In the genomic region with DNA sequence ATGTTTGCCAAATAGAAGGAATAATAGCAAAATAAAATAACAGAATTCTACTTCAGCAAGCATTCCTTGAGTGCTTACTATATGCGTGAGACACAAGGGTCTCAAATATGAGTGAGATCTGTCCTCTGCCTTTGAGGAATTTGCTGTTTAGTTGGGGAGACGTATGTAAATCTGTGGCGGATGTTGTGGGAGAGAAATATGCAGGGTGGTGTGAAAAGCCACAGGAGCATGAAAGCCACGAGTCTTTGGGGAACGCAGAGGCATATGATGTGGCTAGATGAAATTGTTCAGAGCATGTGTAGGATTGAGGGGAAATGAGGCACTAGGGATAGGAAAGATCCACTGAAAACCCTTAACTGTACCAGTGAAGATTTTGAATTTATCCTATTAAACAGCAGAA, we compare ENCODE assay signal across 22 cellular contexts.
DNase-seq lines count a peak whose midpoint lies in the region; ATAC-seq and TF ChIP-seq lines count a peak whose summit lies in the region.
"Had no signal": no experiment of that assay in that cellular context is flagged by ENCODE, and none has a peak within 500 bp of the region (broad histone marks: within the 10 kb centered on the region; RNA-seq: fewer than 3 reads in every experiment).

No MANE protein-coding gene starts in this region.

- no peak overlapping the region for H3K4me3 Mint-ChIP-seq in progenitor cell of endocrine pancreas (ENCODE audit: low read depth)
- no peak overlapping the region for H3K4me3 Mint-ChIP-seq in stimulated activated naive CD8-positive, alpha-beta T cell treated with anti-CD3 and anti-CD28 coated beads, Interleukin-15, amount 100 ng/mL, for 72 hours
- H3K4me3 Mint-ChIP-seq in activated CD4-positive, alpha-beta T cell treated with anti-CD3 and anti-CD28 coated beads, Interleukin-2, amount 10 ng/mL, durations not matched to agents 24 days and 14 days, result no peak overlapping the region
- H3K4me3 Mint-ChIP-seq: activated CD4-positive, alpha-beta T cell treated with anti-CD3 and anti-CD28 coated beads, Interleukin-2, amount 10 ng/mL, durations not matched to agents 7 days and 5 days; central memory CD8-positive, alpha-beta T cell had no signal

- H3K36me3 Mint-ChIP-seq in progenitor cell of endocrine pancreas (ENCODE audit: insufficient read depth), result peaks cover 41% of the 10 kb centered on the region
- H3K36me3 Mint-ChIP-seq in activated CD4-positive, alpha-beta T cell treated with anti-CD3 and anti-CD28 coated beads, Interleukin-2, amount 10 ng/mL, durations not matched to agents 24 days and 14 days (ENCODE audit: low read depth), result no peaks in the 10 kb centered on the region
- H3K36me3 Mint-ChIP-seq: immature natural killer cell had no signal

- no peaks in the 10 kb centered on the region for H3K27me3 Mint-ChIP-seq in progenitor cell of endocrine pancreas
- H3K27me3 Mint-ChIP-seq in stimulated activated naive CD8-positive, alpha-beta T cell treated with anti-CD3 and anti-CD28 coated beads, Interleukin-15, amount 100 ng/mL, for 72 hours, result no peaks in the 10 kb centered on the region
- H3K27me3 Mint-ChIP-seq in activated CD4-positive, alpha-beta T cell treated with anti-CD3 and anti-CD28 coated beads, Interleukin-2, amount 10 ng/mL, durations not matched to agents 24 days and 14 days, result no peaks in the 10 kb centered on the region
- H3K27me3 Mint-ChIP-seq: activated CD4-positive, alpha-beta T cell treated with anti-CD3 and anti-CD28 coated beads, Interleukin-2, amount 10 ng/mL, durations not matched to agents 7 days and 5 days; central memory CD8-positive, alpha-beta T cell had no signal

- H3K4me1 Mint-ChIP-seq in progenitor cell of endocrine pancreas (ENCODE audit: low read depth), result peaks cover 15% of the 10 kb centered on the region
- no peaks in the 10 kb centered on the region for H3K4me1 Mint-ChIP-seq in stimulated activated naive CD8-positive, alpha-beta T cell treated with anti-CD3 and anti-CD28 coated beads, Interleukin-15, amount 100 ng/mL, for 72 hours
- H3K4me1 Mint-ChIP-seq in activated CD4-positive, alpha-beta T cell treated with anti-CD3 and anti-CD28 coated beads, Interleukin-2, amount 10 ng/mL, durations not matched to agents 24 days and 14 days, result no peaks in the 10 kb centered on the region
- H3K4me1 Mint-ChIP-seq: activated CD4-positive, alpha-beta T cell treated with anti-CD3 and anti-CD28 coated beads, Interleukin-2, amount 10 ng/mL, durations not matched to agents 7 days and 5 days; central memory CD8-positive, alpha-beta T cell had no signal

- intact Hi-C loops in activated CD4-positive, alpha-beta T cell treated with anti-CD3 and anti-CD28 coated beads, Interleukin-2, amount 10 ng/mL, durations not matched to agents 24 days and 14 days (cut with micrococcal nuclease), result no loop called here

- peak overlapping the region; percentile 36 for H3K27ac Mint-ChIP-seq in progenitor cell of endocrine pancreas
- H3K27ac Mint-ChIP-seq in stimulated activated naive CD8-positive, alpha-beta T cell treated with anti-CD3 and anti-CD28 coated beads, Interleukin-15, amount 100 ng/mL, for 72 hours, result no peak overlapping the region
- H3K27ac Mint-ChIP-seq in activated CD4-positive, alpha-beta T cell treated with anti-CD3 and anti-CD28 coated beads, Interleukin-2, amount 10 ng/mL, durations not matched to agents 24 days and 14 days, result no peak overlapping the region
- H3K27ac Mint-ChIP-seq: activated CD4-positive, alpha-beta T cell treated with anti-CD3 and anti-CD28 coated beads, Interleukin-2, amount 10 ng/mL, durations not matched to agents 7 days and 5 days; immature natural killer cell had no signal

- H3K27ac ChIP-seq in coronary artery, result peak overlapping the region; percentile 33 to 34

- ATAC-seq in GM18502 (IDR thresholded peaks at IDR 0.05; ENCODE audit: poor library complexity, unreplicated experiment), result peak; percentile 75
- no peak for ATAC-seq in stimulated activated naive CD8-positive, alpha-beta T cell treated with anti-CD3 and anti-CD28 coated beads, Interleukin-15, amount 100 ng/mL, for 72 hours
- no peak for ATAC-seq in GM21528 (IDR thresholded peaks at IDR 0.05; ENCODE audit: low FRiP score, unreplicated experiment)
- ATAC-seq: PC-3, SK-N-SH treated with all-trans-retinoic acid at 6 μM for 48 hours had no signal

- TF ChIP-seq CTCF in coronary artery (IDR thresholded peaks at IDR 0.05), result no peak
- no peak for TF ChIP-seq CTCF in progenitor cell of endocrine pancreas (IDR thresholded peaks at IDR 0.05; ENCODE audit: unreplicated experiment)

- no peaks in the 10 kb centered on the region for H3K9me3 Mint-ChIP-seq in progenitor cell of endocrine pancreas (ENCODE audit: low read depth)
- no peaks in the 10 kb centered on the region for H3K9me3 Mint-ChIP-seq in stimulated activated naive CD8-positive, alpha-beta T cell treated with anti-CD3 and anti-CD28 coated beads, Interleukin-15, amount 100 ng/mL, for 72 hours
- no peaks in the 10 kb centered on the region for H3K9me3 Mint-ChIP-seq in activated CD4-positive, alpha-beta T cell treated with anti-CD3 and anti-CD28 coated beads, Interleukin-2, amount 10 ng/mL, durations not matched to agents 24 days and 14 days
- H3K9me3 Mint-ChIP-seq: activated CD4-positive, alpha-beta T cell treated with anti-CD3 and anti-CD28 coated beads, Interleukin-2, amount 10 ng/mL, durations not matched to agents 7 days and 5 days; central memory CD8-positive, alpha-beta T cell; immature natural killer cell had no signal

- no peak overlapping the region for H3K4me3 ChIP-seq in coronary artery
- H3K4me3 ChIP-seq: upper lobe of left lung had no signal

- DNase-seq in M059J (ENCODE audit: low read depth) (peak; percentile 18), coronary artery (ENCODE audit: low spot score) (no peak), progenitor cell of endocrine pancreas (ENCODE audit: low spot score, unreplicated experiment) (no peak)
- DNase-seq in stimulated activated naive CD8-positive, alpha-beta T cell treated with anti-CD3 and anti-CD28 coated beads, Interleukin-15, amount 100 ng/mL, for 72 hours, result no peak
- DNase-seq in stimulated activated CD8-positive, alpha-beta memory T cell treated with anti-CD3 and anti-CD28 coated beads, Interleukin-4, amount 100 ng/mL, for 48 hours, result no peak
- no peak for DNase-seq in activated CD4-positive, alpha-beta T cell treated with anti-CD3 and anti-CD28 coated beads, Interleukin-2, amount 10 ng/mL, durations not matched to agents 24 days and 14 days
- DNase-seq: activated CD4-positive, alpha-beta T cell treated with anti-CD3 and anti-CD28 coated beads, Interleukin-2, amount 10 ng/mL, durations not matched to agents 7 days and 5 days; activated naive CD4-positive, alpha-beta T cell treated with anti-CD3 and anti-CD28 coated beads, Interleukin-2, amount 50 U/mL, for 16 hours; GDM1; MM.1S; NCI-H187; NCI-H510A treated with DMSO at 0.1 percent for 48 hours; occipital lobe; PC-3; small intestine; stimulated activated naive CD4-positive, alpha-beta T cell; upper lobe of left lung had no signal
